Comparison of ENCODE assay signal across 1 cellular context in genomic region chr1:19393051-19393450, GRCh38.
TF ChIP-seq lines count a peak whose summit lies in the region.

No MANE protein-coding gene starts in this region.

TF ChIP-seq in WTC11, 78 proteins besides CTCF, POLR2A, EP300 and RAD21 (continued from another document):
- no peak for TF ChIP-seq PREB (CRISPR knock-in tag; IDR thresholded peaks at IDR 0.05; ENCODE audit: borderline replicate concordance)
